In the genomic region with DNA sequence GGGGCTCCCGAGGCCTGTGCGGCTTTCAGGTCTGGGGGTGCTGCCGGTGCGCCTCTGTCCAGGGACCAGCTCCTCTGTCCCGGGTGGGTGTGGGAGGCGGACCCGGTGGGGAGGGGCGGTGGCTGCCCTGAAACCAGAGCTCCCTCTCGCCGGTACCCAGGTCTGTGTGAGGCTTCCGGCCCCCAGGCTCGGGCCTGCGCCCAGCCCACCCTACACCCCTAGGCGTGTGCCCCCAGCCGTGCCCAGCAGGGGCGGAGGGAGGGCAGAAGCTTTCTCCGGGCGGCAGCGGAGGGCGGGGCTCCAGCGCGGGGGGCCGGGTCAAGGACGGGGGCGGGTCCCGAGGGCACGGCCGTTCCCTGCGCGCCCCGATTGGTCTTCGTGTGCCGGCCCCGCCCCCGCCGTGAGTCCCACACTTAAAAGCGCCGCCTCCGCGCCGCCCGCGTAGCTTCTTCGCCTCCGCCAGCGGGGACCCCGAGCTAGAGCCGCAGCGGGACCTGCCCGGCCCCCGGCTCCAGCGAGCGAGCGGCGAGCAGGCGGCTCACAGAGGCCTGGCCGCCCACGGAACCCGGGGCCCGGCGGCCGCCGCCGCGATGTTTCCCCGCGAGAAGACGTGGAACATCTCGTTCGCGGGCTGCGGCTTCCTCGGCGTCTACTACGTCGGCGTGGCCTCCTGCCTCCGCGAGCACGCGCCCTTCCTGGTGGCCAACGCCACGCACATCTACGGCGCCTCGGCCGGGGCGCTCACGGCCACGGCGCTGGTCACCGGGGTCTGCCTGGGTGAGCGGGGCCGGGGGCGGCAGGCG, we compare ENCODE assay signal across 8 cellular contexts. TPM values are rescaled to one million over a fixed set of nuclear protein-coding genes. Genes with fewer than 3 reads are reported as not detected.
DNase-seq lines count a peak whose midpoint lies in the region; ATAC-seq and TF ChIP-seq lines count a peak whose summit lies in the region.

No MANE protein-coding gene starts in this region.

- 0 out of 2 replicates have a peak overlapping the region, but pooled peaks have one; percentile 14 for H2AFZ ChIP-seq in OCI-LY7 (ENCODE audit: low read length)

- WGBS in HUES64, result 3% methylated on average over 96 of the region's 96 CpGs
- 0% methylated on average over 1 of the region's 96 CpGs for WGBS in esophagus muscularis mucosa

- H3K9me3 ChIP-seq in HUES64 (ENCODE audit: insufficient read depth, low read depth, low read length) (no peaks in the 10 kb centered on the region), OCI-LY7 (ENCODE audit: low read length) (no peaks in the 10 kb centered on the region), esophagus muscularis mucosa (no peaks in the 10 kb centered on the region), muscle layer of duodenum (ENCODE audit: control insufficient read depth in 1 of 2, low read length in 2 of 2) (no peaks in the 10 kb centered on the region)

- peak; percentile 65 for ATAC-seq in GM21390 (IDR thresholded peaks at IDR 0.05; ENCODE audit: unreplicated experiment)
- peak; percentile 78 to 81 for ATAC-seq in activated T-cell treated with anti-CD3 and anti-CD28 coated beads, Interleukin-2, amount 50 U/mL, for 4 hours

- DNase-seq in DMS 273 treated with DMSO at 0.1 percent for 48 hours (lab: John Stamatoyannopoulos, UW) (peak; percentile 39), OCI-LY7 (ENCODE audit: low spot score) (peak; percentile 95), esophagus muscularis mucosa (ENCODE audit: extremely low spot score) (peak; percentile 96)
- peak; percentile 92 for DNase-seq in activated T-cell treated with anti-CD3 and anti-CD28 coated beads, Interleukin-2, amount 50 U/mL, for 4 hours
- peak; percentile 83 to 93 for DNase-seq in stimulated activated CD8-positive, alpha-beta memory T cell treated with anti-CD3 and anti-CD28 coated beads, Interleukin-7, amount 100 ng/mL, for 4 hours (ENCODE audit: low read depth in 2 of 2)

- H3K4me1 ChIP-seq in HUES64 (ENCODE audit: insufficient read depth, low read length), result no peaks in the 10 kb centered on the region
- H3K4me1 ChIP-seq in OCI-LY7 (ENCODE audit: insufficient read depth, low read length, poor library complexity, severe bottlenecking), result peaks cover 17% of the 10 kb centered on the region
- H3K4me1 ChIP-seq in esophagus muscularis mucosa, result peaks cover 33 to 39% (median 34%) of the 10 kb centered on the region in 4 donors
- H3K4me1 ChIP-seq in muscle layer of duodenum (ENCODE audit: control insufficient read depth in 1 of 2, insufficient read depth in 2 of 2, low read length in 2 of 2), result peaks cover 11 to 27% of the 10 kb centered on the region in 2 donors

- H3K9me2 ChIP-seq in OCI-LY7 (ENCODE audit: insufficient read depth, low read length), result no peaks in the 10 kb centered on the region

- peak overlapping the region; percentile 84 for H3K4me3 Mint-ChIP-seq in activated T-cell treated with anti-CD3 and anti-CD28 coated beads, Interleukin-2, amount 50 U/mL, for 4 hours

- peak; percentile 84 for TF ChIP-seq POLR2A in esophagus muscularis mucosa (IDR thresholded peaks at IDR 0.05; ENCODE audit: low read depth)

- intact Hi-C loops in OCI-LY7 (cut with micrococcal nuclease; ENCODE audit: unreplicated experiment), result no loop called here
- intact Hi-C loops in esophagus muscularis mucosa (cut with DNase I), result no loop called here

- no peaks in the 10 kb centered on the region for H3K9me3 Mint-ChIP-seq in activated T-cell treated with anti-CD3 and anti-CD28 coated beads, Interleukin-2, amount 50 U/mL, for 4 hours

- TF ChIP-seq CTCF in OCI-LY7 (conservative IDR thresholded peaks at IDR 0.05; ENCODE audit: low read length) (no peak), esophagus muscularis mucosa (IDR thresholded peaks at IDR 0.05) (peak in 2 of 3 experiments; percentile 27 to 46)

- H3K9ac ChIP-seq in HUES64 (ENCODE audit: low read depth, low read length), result peak overlapping the region; percentile 79

- H3K27me3 ChIP-seq in HUES64 (ENCODE audit: insufficient read depth, low read length) (no peaks in the 10 kb centered on the region), esophagus muscularis mucosa (peaks cover 0 to 8% (median under 1%) of the 10 kb centered on the region in 4 donors), muscle layer of duodenum (ENCODE audit: low read depth, low read length) (no peaks in the 10 kb centered on the region)

- CTCF ChIA-PET in OCI-LY7 (lab: Charles Lee; ENCODE audit: unreplicated experiment), result interaction anchor here (0.6 kb wide), 2 partner anchors 27 to 96 kb away, joined by 3 read pairs; no protein-coding TSS in a partner anchor

- H3K27me3 Mint-ChIP-seq in activated T-cell treated with anti-CD3 and anti-CD28 coated beads, Interleukin-2, amount 50 U/mL, for 4 hours (ENCODE audit: low read depth), result no peaks in the 10 kb centered on the region

- H3K27ac ChIP-seq in HUES64 (ENCODE audit: low read depth, low read length) (peak overlapping the region; percentile 37; the same call in 1 of the 2 replicates), OCI-LY7 (ENCODE audit: low read depth, low read length, poor library complexity, severe bottlenecking) (peak overlapping the region; percentile 34), esophagus muscularis mucosa (replicated peaks in 1 of 4) (peak overlapping the region; percentile 90 to 98 (median 92)), muscle layer of duodenum (ENCODE audit: low read length) (peak overlapping the region; percentile 72)

- peak overlapping the region; percentile 92 for H3K4me3 ChIP-seq in HUES64 (ENCODE audit: low read length)
- peak overlapping the region; percentile 76 for H3K4me3 ChIP-seq in OCI-LY7 (ENCODE audit: low read depth, low read length, poor library complexity, severe bottlenecking)
- peak overlapping the region; percentile 68 to 89 (median 74) for H3K4me3 ChIP-seq in esophagus muscularis mucosa
- H3K4me3 ChIP-seq in muscle layer of duodenum (ENCODE audit: low read depth in 1 of 2, low read length in 2 of 2), result peak overlapping the region; percentile 46 to 83

- H3K36me3 Mint-ChIP-seq in activated T-cell treated with anti-CD3 and anti-CD28 coated beads, Interleukin-2, amount 50 U/mL, for 4 hours (ENCODE audit: insufficient read depth), result peaks cover 3% of the 10 kb centered on the region

- peak overlapping the region; percentile 97 for H3K4me2 ChIP-seq in OCI-LY7 (ENCODE audit: low read length)

- H4K20me1 ChIP-seq in OCI-LY7 (ENCODE audit: insufficient read depth, low read length), result no peaks in the 10 kb centered on the region

- POLR2A ChIA-PET in OCI-LY7 (lab: Charles Lee), result interaction anchor here (1.1 to 1.8 kb wide), 5 partner anchors 8 to 24 kb away, joined by 3 to 11 read pairs (median 4); partner anchors contain the start of genes CRACR2B, RPLP2 and TSPAN4

- H3K4me1 Mint-ChIP-seq in activated T-cell treated with anti-CD3 and anti-CD28 coated beads, Interleukin-2, amount 50 U/mL, for 4 hours (ENCODE audit: low read depth), result peaks cover 9% of the 10 kb centered on the region

- H3K36me3 ChIP-seq in HUES64 (ENCODE audit: insufficient read depth, low read length), result 0 out of 2 replicates have a peak, but pooled peaks cover 6% of the 10 kb centered on the region
- peaks cover 20% of the 10 kb centered on the region; the same call in 1 of the 2 replicates for H3K36me3 ChIP-seq in OCI-LY7 (ENCODE audit: insufficient read depth, low read length)
- peaks cover 19 to 43% (median 36%) of the 10 kb centered on the region in 4 donors for H3K36me3 ChIP-seq in esophagus muscularis mucosa
- peaks cover 0 to 16% of the 10 kb centered on the region in 2 donors for H3K36me3 ChIP-seq in muscle layer of duodenum (ENCODE audit: control insufficient read depth in 1 of 2, insufficient read depth in 2 of 2, low read length in 2 of 2)

- no peak for TF ChIP-seq EP300 in esophagus muscularis mucosa (IDR thresholded peaks at IDR 0.05)

- H3K79me2 ChIP-seq in OCI-LY7 (ENCODE audit: insufficient read depth, low read depth, low read length), result no peaks in the 10 kb centered on the region

- no TSS peak for BruUV-seq in OCI-LY7 (replicated peaks; lab: Mats Ljungman, UMichigan)

RNA-seq across cellular contexts. Expression of gene PNPLA2, which starts 0.6 kb away (rescaled TPM):
- polyA plus RNA-seq in HUES64 (2013, experiment 1 of 2), result 21.5 TPM
- polyA plus RNA-seq in HUES64 (2013, experiment 2 of 2), result 23.5 TPM
- total RNA-seq in OCI-LY7 (2014; rRNA removed; shearing (Covaris generic)), result 15.1 and 19.8 TPM in 2 replicates
- 41.2 and 57.5 TPM in 2 replicates for total RNA-seq in OCI-LY7 (2022)
- total RNA-seq in activated T-cell treated with anti-CD3 and anti-CD28 coated beads, Interleukin-2, amount 50 U/mL, for 4 hours, result 10 to 100 TPM; 55.5 to 62.4 (median 60.2) TPM
- 100 to 1,000 TPM in 1 of 4 donors, 10 to 100 TPM in 3; 62.8 to 107 (median 77.6) TPM for total RNA-seq in esophagus muscularis mucosa

RNA-seq across cellular contexts. Expression of gene CRACR2B, which starts 8.4 kb away (rescaled TPM):
- 7.4 TPM for polyA plus RNA-seq in HUES64 (2013, experiment 1 of 2)
- 10.2 TPM for polyA plus RNA-seq in HUES64 (2013, experiment 2 of 2)
- total RNA-seq in OCI-LY7 (2014; rRNA removed; shearing (Covaris generic)), result 2.2 and 2.8 TPM in 2 replicates
- total RNA-seq in OCI-LY7 (2022) (20.1 and 21.0 TPM in 2 replicates), esophagus muscularis mucosa (1 to 10 TPM; 5.3 to 8.4 (median 7.0) TPM)
- total RNA-seq in activated T-cell treated with anti-CD3 and anti-CD28 coated beads, Interleukin-2, amount 50 U/mL, for 4 hours, result under 1 TPM; 0.18 to 0.30 (median 0.28) TPM

RNA-seq across cellular contexts. Expression of gene RPLP2, which starts 9.6 kb away (rescaled TPM):
- polyA plus RNA-seq in HUES64 (2013, experiment 1 of 2), result 1,606 TPM
- polyA plus RNA-seq in HUES64 (2013, experiment 2 of 2), result 1,733 TPM
- total RNA-seq in OCI-LY7 (2014; rRNA removed; shearing (Covaris generic)), result 1,564 and 1,687 TPM in 2 replicates
- 3,121 and 3,147 TPM in 2 replicates for total RNA-seq in OCI-LY7 (2022)
- 1,000 to 10,000 TPM; 3,528 to 3,995 (median 3,711) TPM for total RNA-seq in activated T-cell treated with anti-CD3 and anti-CD28 coated beads, Interleukin-2, amount 50 U/mL, for 4 hours
- total RNA-seq in esophagus muscularis mucosa, result 100 to 1,000 TPM; 318 to 813 (median 686) TPM

RNA-seq across cellular contexts. Expression of gene CD151, which starts 13.4 kb away (rescaled TPM):
- 65.1 TPM for polyA plus RNA-seq in HUES64 (2013, experiment 1 of 2)
- 87.2 TPM for polyA plus RNA-seq in HUES64 (2013, experiment 2 of 2)
- total RNA-seq in OCI-LY7 (2014; rRNA removed; shearing (Covaris generic)), result 0.28 TPM in 1 of 2 replicates, not detected in the other
- total RNA-seq in OCI-LY7 (2022), result 0.84 and 1.0 TPM in 2 replicates
- 10 to 100 TPM; 33.5 to 39.2 (median 35.6) TPM for total RNA-seq in activated T-cell treated with anti-CD3 and anti-CD28 coated beads, Interleukin-2, amount 50 U/mL, for 4 hours
- total RNA-seq in esophagus muscularis mucosa, result 100 to 1,000 TPM; 219 to 730 (median 352) TPM

RNA-seq across cellular contexts. Expression of gene PIDD1, which starts 14.3 kb away (rescaled TPM):
- polyA plus RNA-seq in HUES64 (2013, experiment 1 of 2), result 13.0 TPM
- polyA plus RNA-seq in HUES64 (2013, experiment 2 of 2), result 15.2 TPM
- total RNA-seq in OCI-LY7 (2014; rRNA removed; shearing (Covaris generic)), result 31.2 and 33.6 TPM in 2 replicates
- 47.7 and 49.1 TPM in 2 replicates for total RNA-seq in OCI-LY7 (2022)
- total RNA-seq in activated T-cell treated with anti-CD3 and anti-CD28 coated beads, Interleukin-2, amount 50 U/mL, for 4 hours, result 10 to 100 TPM; 12.6 to 18.4 (median 17.5) TPM
- total RNA-seq in esophagus muscularis mucosa, result 10 to 100 TPM in 2 of 4 donors, 1 to 10 TPM in 2; 5.3 to 18.7 (median 9.6) TPM

Comparison
In these comparisons a context has a peak if more than half of its experiments do, and no peak if none do; other contexts are left out.
1. Peak in every context shown above with its lines: DNase-seq, ATAC-seq, H3K4me3 ChIP-seq and H3K27ac ChIP-seq.
2. DNase-seq: peak in every context shown above with its lines; median percentile 96 in esophagus muscularis mucosa; 95 in OCI-LY7; 92 in activated T-cell treated with anti-CD3 and anti-CD28 coated beads, Interleukin-2, amount 50 U/mL, for 4 hours; 88 in stimulated activated CD8-positive, alpha-beta memory T cell treated with anti-CD3 and anti-CD28 coated beads, Interleukin-7, amount 100 ng/mL, for 4 hours; 39 in DMS 273 treated with DMSO at 0.1 percent for 48 hours.
3. H3K27ac ChIP-seq: peak in every context shown above with its lines; median percentile 92 in esophagus muscularis mucosa; 72 in muscle layer of duodenum; 37 in HUES64; 34 in OCI-LY7.